Comparison of ENCODE assay signal across 14 cellular contexts in the genomic region with DNA sequence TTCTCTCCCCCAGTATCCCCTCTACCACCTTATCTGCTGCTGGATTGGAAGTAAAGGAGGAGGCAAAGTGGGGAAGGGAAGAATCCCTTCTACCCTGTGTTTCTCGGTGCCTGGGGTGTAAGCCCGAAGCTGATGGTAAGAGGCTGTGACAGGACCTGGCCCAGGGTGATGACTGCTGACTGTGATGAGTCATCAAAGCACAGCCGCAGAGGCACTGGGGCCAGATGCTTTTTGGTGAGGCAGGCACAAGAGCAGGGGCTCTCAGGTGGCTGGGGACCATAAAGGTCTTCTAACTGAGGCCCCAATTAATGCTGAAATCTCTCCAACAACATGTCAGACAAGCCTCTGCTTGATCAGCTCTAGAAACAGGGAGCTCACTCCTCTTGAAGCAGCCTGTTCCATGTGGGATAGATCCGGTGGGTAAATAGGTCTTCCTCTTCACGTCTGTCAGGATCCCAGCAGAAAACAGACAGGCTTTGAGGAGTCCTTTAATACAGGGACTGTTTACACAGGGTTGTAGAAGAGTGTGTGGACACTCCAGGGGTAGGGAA.
DNase-seq lines count a peak whose midpoint lies in the region; ATAC-seq and TF ChIP-seq lines count a peak whose summit lies in the region.
"Had no signal": no experiment of that assay in that cellular context is flagged by ENCODE, and none has a peak within 500 bp of the region (broad histone marks: within the 10 kb centered on the region; RNA-seq: fewer than 3 reads in every experiment).

No MANE protein-coding gene starts in this region.

- ATAC-seq in RWPE2 (ENCODE audit: low read depth) (peak; percentile 58), HG03135 (IDR thresholded peaks at IDR 0.05; ENCODE audit: unreplicated experiment) (no peak)
- ATAC-seq: effector memory CD8-positive, alpha-beta T cell had no signal

- H4K20me1 ChIP-seq in H9 (ENCODE audit: control insufficient read depth, insufficient read depth, insufficient read length) = no peaks in the 10 kb centered on the region

- H2BK15ac ChIP-seq in H9 (ENCODE audit: low read depth, low read length) = no peak overlapping the region

- H3K27me3 ChIP-seq in H9 (ENCODE audit: insufficient read depth, low read length) (no peaks in the 10 kb centered on the region; the same call in 1 of the 2 replicates), RWPE2 (ENCODE audit: insufficient read depth, poor library complexity, severe bottlenecking) (no peaks in the 10 kb centered on the region)

- no peaks in the 10 kb centered on the region for H3K79me1 ChIP-seq in H9 (ENCODE audit: insufficient read depth, low read depth, low read length, poor library complexity, severe bottlenecking)

- H2BK12ac ChIP-seq in H9 (ENCODE audit: insufficient read length, low read depth, low read length) = no peak overlapping the region

- no peak overlapping the region for H3K56ac ChIP-seq in H9 (ENCODE audit: insufficient read length, low read depth, low read length)

- H3K79me2 ChIP-seq in H9 (ENCODE audit: insufficient read depth, low read length) = no peaks in the 10 kb centered on the region

- H3K4me3 Mint-ChIP-seq in H9 = no peak overlapping the region
- H3K4me3 Mint-ChIP-seq: effector memory CD8-positive, alpha-beta T cell; nephron had no signal

- H3K9me3 ChIP-seq in H9 (ENCODE audit: control insufficient read depth, low read depth, low read length) (no peaks in the 10 kb centered on the region), RWPE2 (ENCODE audit: severe bottlenecking) (no peaks in the 10 kb centered on the region)

- H3K9ac ChIP-seq in H9 (ENCODE audit: extremely low read depth, insufficient read length, low read length) = no peak overlapping the region

- H3K14ac ChIP-seq in H9 (ENCODE audit: insufficient read depth, low read length) = no peak overlapping the region

- no peak overlapping the region for H4K5ac ChIP-seq in H9 (ENCODE audit: insufficient read length, low read depth, low read length)

- TF ChIP-seq CTCF in H9 (conservative IDR thresholded peaks at IDR 0.05) (no peak), RWPE2 (IDR thresholded peaks at IDR 0.05; ENCODE audit: poor library complexity, severe bottlenecking) (no peak)

- no peak overlapping the region for H2BK20ac ChIP-seq in H9 (ENCODE audit: low read depth, low read length, poor library complexity, severe bottlenecking)

- H3K27me3 Mint-ChIP-seq in H9 (ENCODE audit: low read depth) = peaks cover 37% of the 10 kb centered on the region

- no CpG with 5 or more reads among the region's 5 CpGs for WGBS in H9 (ENCODE audit: extremely low coverage, insufficient read length, low lambda C conversion rate)

- peaks cover 18 to 19% of the 10 kb centered on the region in 2 experiments for H3K4me1 Mint-ChIP-seq in H9
- H3K4me1 Mint-ChIP-seq: nephron had no signal

- no peak overlapping the region for H2BK5ac ChIP-seq in H9 (ENCODE audit: insufficient read length, low read length)

- H3K4me3 ChIP-seq in RWPE2 (ENCODE audit: severe bottlenecking) = no peak overlapping the region
- H3K4me3 ChIP-seq: stomach had no signal

- H4K91ac ChIP-seq in H9 (ENCODE audit: insufficient read length, low read depth, low read length) = no peak overlapping the region

- H3K4ac ChIP-seq in H9 (ENCODE audit: low read depth, low read length) = no peak overlapping the region

- no peak overlapping the region for H3K23ac ChIP-seq in H9 (ENCODE audit: insufficient read length, low read depth, low read length)

- no peak overlapping the region for H4K8ac ChIP-seq in H9 (replicated peaks; ENCODE audit: insufficient read length, low read depth, low read length)

- no peak overlapping the region for H3T11ph ChIP-seq in H9 (ENCODE audit: low read length)

- peaks cover 16 to 19% of the 10 kb centered on the region in 2 experiments for H3K9me3 Mint-ChIP-seq in H9
- H3K9me3 Mint-ChIP-seq: effector memory CD8-positive, alpha-beta T cell had no signal

- no peak overlapping the region for H3K27ac Mint-ChIP-seq in H9
- H3K27ac Mint-ChIP-seq: nephron had no signal

- no peak overlapping the region for H3K4me2 ChIP-seq in H9 (ENCODE audit: insufficient read depth, insufficient read length, low read length)

- peaks cover 2% of the 10 kb centered on the region; the same call in 1 of the 2 replicates for H3K4me1 ChIP-seq in H9 (ENCODE audit: insufficient read depth, low read length)
- no peaks in the 10 kb centered on the region for H3K4me1 ChIP-seq in RWPE2 (ENCODE audit: insufficient read depth, poor library complexity, severe bottlenecking)
- H3K4me1 ChIP-seq: stomach had no signal

- H2AK5ac ChIP-seq in H9 (ENCODE audit: insufficient read length, low read length) = no peak overlapping the region

- H2AFZ ChIP-seq in H9 (ENCODE audit: low read length) = no peak overlapping the region

- no peak overlapping the region for H3K27ac ChIP-seq in H9 (ENCODE audit: insufficient read length, low read depth, low read length)
- H3K27ac ChIP-seq in RWPE2 (ENCODE audit: poor library complexity, severe bottlenecking) = no peak overlapping the region
- H3K27ac ChIP-seq: stomach had no signal

- no peaks in the 10 kb centered on the region for H3K36me3 ChIP-seq in RWPE2 (ENCODE audit: low read depth)
- H3K36me3 ChIP-seq: stomach had no signal

- peak overlapping the region; percentile 48 for H3K18ac ChIP-seq in H9 (ENCODE audit: insufficient read length, low read depth, low read length)

- DNase-seq in DMS53 (lab: John Stamatoyannopoulos, UW) = peak; percentile 70
- DNase-seq in DMS53 treated with DMSO at 0.1 percent for 48 hours (lab: John Stamatoyannopoulos, UW; ENCODE audit: unreplicated experiment) = no peak
- peak; percentile 55 for DNase-seq in H9
- no peak for DNase-seq in RWPE2 (ENCODE audit: low spot score)
- DNase-seq in glomerular visceral epithelial cell (ENCODE audit: extremely low spot score) = peak; percentile 31
- DNase-seq in NCI-H1930 (lab: John Stamatoyannopoulos, UW) = no peak
- no peak for DNase-seq in NCI-H748 treated with DMSO at 0.1 percent for 48 hours (lab: John Stamatoyannopoulos, UW)
- DNase-seq: activated CD4-positive, alpha-beta T cell treated with anti-CD3 and anti-CD28 coated beads, Interleukin-2, amount 50 U/mL, for 1 hour; effector memory CD8-positive, alpha-beta T cell; NCI-H187; SHP77 treated with DMSO at 0.1 percent for 48 hours; stomach had no signal

- no peaks in the 10 kb centered on the region for H3K23me2 ChIP-seq in H9 (ENCODE audit: insufficient read length, low read depth, low read length, poor library complexity, severe bottlenecking)

- H2BK120ac ChIP-seq in H9 (ENCODE audit: low read depth, low read length, poor library complexity, severe bottlenecking) = no peak overlapping the region

- H3K36me3 Mint-ChIP-seq in H9 (ENCODE audit: insufficient read depth in 1 of 3, low read depth in 3 of 3) = peaks cover 3 to 17% (median 4%) of the 10 kb centered on the region in 3 experiments; a peak in 5 of 7 replicates

Comparison
In these comparisons a context has a peak if more than half of its experiments do, and no peak if none do; other contexts are left out.
1. DNase-seq: peak in DMS53 (single experiment), H9 (single experiment) and glomerular visceral epithelial cell (single experiment); none in DMS53 treated with DMSO at 0.1 percent for 48 hours (single experiment), RWPE2 (single experiment), NCI-H1930 (0 of 2) and NCI-H748 treated with DMSO at 0.1 percent for 48 hours (single experiment).